ENCODE assay signal across 1 cellular context in the genomic region with DNA sequence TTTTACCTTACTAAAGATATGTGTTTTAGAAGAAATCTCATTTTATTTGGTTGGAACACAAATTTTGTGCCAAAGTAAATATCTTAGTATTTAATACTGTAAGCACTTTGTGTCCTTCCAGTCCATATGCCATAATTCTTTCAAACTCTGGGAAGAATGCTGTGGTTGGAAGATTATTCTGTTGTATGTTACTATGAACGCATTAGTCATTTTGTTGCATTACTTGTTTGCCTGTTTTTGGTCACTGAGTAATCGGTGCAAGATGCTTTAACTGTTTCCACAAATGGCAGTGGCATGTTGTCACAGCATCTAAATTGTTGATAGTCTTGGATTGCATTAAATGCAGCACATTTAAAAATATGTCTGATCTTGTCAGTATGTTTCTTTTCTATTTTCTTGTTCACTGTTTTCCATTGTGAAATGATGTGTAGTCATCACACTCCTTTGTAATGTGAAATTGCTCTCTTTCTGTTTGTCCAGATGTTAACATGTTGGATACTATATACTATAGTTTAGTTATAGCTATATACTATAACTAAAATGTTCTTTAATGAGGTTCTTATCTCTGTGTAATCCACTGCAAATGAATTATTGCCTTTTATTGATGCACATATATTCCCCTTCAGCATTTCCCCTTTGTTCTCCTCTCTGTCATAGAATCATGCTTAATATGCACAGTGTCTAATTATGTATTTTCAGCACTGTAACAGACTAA.
A peak's percentile ranks its signal among the peaks of the same experiment; 100 is the strongest.
TF ChIP-seq lines count a peak whose summit lies in the region.

No MANE protein-coding gene starts in this region.

TF ChIP-seq in SK-N-SH, 30 proteins besides CTCF, POLR2A, EP300 and RAD21 (continued from another document):
- TF ChIP-seq POLR2AphosphoS5 (IDR thresholded peaks at IDR 0.05; ENCODE audit: low read depth, low read length) = peak; percentile 51; the same call in 1 of the 2 replicates
- TF ChIP-seq MEF2A (IDR thresholded peaks at IDR 0.05; ENCODE audit: borderline replicate concordance, low read depth) = no peak
- TF ChIP-seq JUND (IDR thresholded peaks at IDR 0.05) = peak; percentile 49; the same call in 1 of the 2 replicates
